In genomic region chr6:117482240-117483003, GRCh38 we compare ENCODE assay signal across 8 cellular contexts. TPM values are rescaled to one million over a fixed set of nuclear protein-coding genes. Genes with fewer than 3 reads are reported as not detected.
A peak's percentile ranks its signal among the peaks of the same experiment; 100 is the strongest.
DNase-seq lines count a peak whose midpoint lies in the region; ATAC-seq and TF ChIP-seq lines count a peak whose summit lies in the region.

Gene DCBLD1, plus strand, starts transcription at chr6:117482674. Its CDS starts 108 bp downstream, at chr6:117482782.

- peak; percentile 35 to 70 (median 47) for DNase-seq in CD4-positive, CD25-positive, alpha-beta regulatory T cell
- DNase-seq in activated T-cell treated with anti-CD3 and anti-CD28 coated beads, Interleukin-2, amount 50 U/mL, for 48 hours = peak; percentile 69 to 73
- DNase-seq in esophagus muscularis mucosa (ENCODE audit: extremely low spot score) = no peak

- peaks cover 45% of the 10 kb centered on the region for H3K27me3 ChIP-seq in CD4-positive, CD25-positive, alpha-beta regulatory T cell (ENCODE audit: control insufficient read depth, insufficient read depth, low read length)
- H3K27me3 ChIP-seq in OCI-LY1 (ENCODE audit: insufficient read depth, low read length) (no peaks in the 10 kb centered on the region), esophagus muscularis mucosa (no peaks in the 10 kb centered on the region), muscle layer of colon (ENCODE audit: control insufficient read depth in 1 of 2, insufficient read depth in 2 of 2, low read length in 2 of 2) (no peaks in the 10 kb centered on the region)

- peaks cover 0 to 1% (median 0%) of the 10 kb centered on the region in 7 donors for H3K9me3 Mint-ChIP-seq in CD4-positive, CD25-positive, alpha-beta regulatory T cell
- no peaks in the 10 kb centered on the region for H3K9me3 Mint-ChIP-seq in stimulated activated naive CD8-positive, alpha-beta T cell treated with anti-CD3 and anti-CD28 coated beads, Interleukin-15, Interleukin-2, amounts not matched to agents 100 ng/mL and 50 ng/mL, for 24 hours

- peaks cover 0 to 20% (median 10%) of the 10 kb centered on the region in 4 donors for H3K4me1 Mint-ChIP-seq in CD4-positive, CD25-positive, alpha-beta regulatory T cell
- peaks cover 19% of the 10 kb centered on the region for H3K4me1 Mint-ChIP-seq in stimulated activated naive CD8-positive, alpha-beta T cell treated with anti-CD3 and anti-CD28 coated beads, Interleukin-15, Interleukin-2, amounts not matched to agents 100 ng/mL and 50 ng/mL, for 24 hours (ENCODE audit: low read depth)

- TF ChIP-seq EP300 in esophagus muscularis mucosa (IDR thresholded peaks at IDR 0.05) = no peak

- TF ChIP-seq POLR2A in esophagus muscularis mucosa (IDR thresholded peaks at IDR 0.05; ENCODE audit: low read depth) = no peak

- no peaks in the 10 kb centered on the region for H3K9me2 ChIP-seq in OCI-LY1 (ENCODE audit: low read depth, low read length)

- peak; percentile 56 to 72 for ATAC-seq in CD4-positive, CD25-positive, alpha-beta regulatory T cell (ENCODE audit: low read depth in 2 of 2)
- ATAC-seq in GM19372 (IDR thresholded peaks at IDR 0.05; ENCODE audit: low read depth, unreplicated experiment) = peak; percentile 68
- ATAC-seq in HG03457 (IDR thresholded peaks at IDR 0.05; ENCODE audit: unreplicated experiment) = peak; percentile 74

- no peaks in the 10 kb centered on the region for H3K36me3 ChIP-seq in CD4-positive, CD25-positive, alpha-beta regulatory T cell (ENCODE audit: control insufficient read depth, insufficient read depth, low read length)
- 0 out of 2 replicates have a peak, but pooled peaks cover 6% of the 10 kb centered on the region for H3K36me3 ChIP-seq in OCI-LY1 (ENCODE audit: insufficient read depth, low read length)
- H3K36me3 ChIP-seq in esophagus muscularis mucosa = no peaks in the 10 kb centered on the region
- H3K36me3 ChIP-seq in muscle layer of colon (ENCODE audit: insufficient read depth, low read length) = no peaks in the 10 kb centered on the region

- H3K36me3 Mint-ChIP-seq in CD4-positive, CD25-positive, alpha-beta regulatory T cell = no peaks in the 10 kb centered on the region
- no peaks in the 10 kb centered on the region for H3K36me3 Mint-ChIP-seq in stimulated activated naive CD8-positive, alpha-beta T cell treated with anti-CD3 and anti-CD28 coated beads, Interleukin-15, Interleukin-2, amounts not matched to agents 100 ng/mL and 50 ng/mL, for 24 hours (ENCODE audit: low read depth)

- peak within 1 kb of the TSS in 2 of 3 donors; percentile 55 to 81 for H3K27ac Mint-ChIP-seq in CD4-positive, CD25-positive, alpha-beta regulatory T cell
- H3K27ac Mint-ChIP-seq in stimulated activated naive CD8-positive, alpha-beta T cell treated with anti-CD3 and anti-CD28 coated beads, Interleukin-15, Interleukin-2, amounts not matched to agents 100 ng/mL and 50 ng/mL, for 24 hours = peak within 1 kb of the TSS; percentile 88

- H3K27ac ChIP-seq in CD4-positive, CD25-positive, alpha-beta regulatory T cell (ENCODE audit: insufficient read depth, low read length, poor library complexity, severe bottlenecking) = no peak within 1 kb of the TSS
- peak within 1 kb of the TSS; percentile 36 for H3K27ac ChIP-seq in OCI-LY1 (ENCODE audit: low read depth, low read length, poor library complexity, severe bottlenecking)
- H3K27ac ChIP-seq in esophagus muscularis mucosa (replicated peaks in 1 of 4) = peak within 1 kb of the TSS; percentile 82 to 88 (median 86)
- peak within 1 kb of the TSS; percentile 35 for H3K27ac ChIP-seq in muscle layer of colon (ENCODE audit: low read depth, low read length)

- H3K9me3 ChIP-seq in CD4-positive, CD25-positive, alpha-beta regulatory T cell (ENCODE audit: control insufficient read depth in 2 of 2, low read length in 2 of 2) = no peaks in the 10 kb centered on the region
- H3K9me3 ChIP-seq in OCI-LY1 (ENCODE audit: low read length) (no peaks in the 10 kb centered on the region), esophagus muscularis mucosa (no peaks in the 10 kb centered on the region), muscle layer of colon (ENCODE audit: low read length) (no peaks in the 10 kb centered on the region)

- WGBS in esophagus muscularis mucosa = 0% methylated on average over 9 of the region's 96 CpGs

- intact Hi-C loops in esophagus muscularis mucosa (cut with DNase I) = no loop called here

- peaks cover 75% of the 10 kb centered on the region for H3K27me3 Mint-ChIP-seq in CD4-positive, CD25-positive, alpha-beta regulatory T cell
- peaks cover 56% of the 10 kb centered on the region for H3K27me3 Mint-ChIP-seq in stimulated activated naive CD8-positive, alpha-beta T cell treated with anti-CD3 and anti-CD28 coated beads, Interleukin-15, Interleukin-2, amounts not matched to agents 100 ng/mL and 50 ng/mL, for 24 hours

- no peaks in the 10 kb centered on the region for H4K20me1 ChIP-seq in OCI-LY1 (ENCODE audit: insufficient read depth, low read length)

- H2AFZ ChIP-seq in OCI-LY1 (ENCODE audit: low read length) = peak within 1 kb of the TSS; percentile 2; the same call in 1 of the 2 replicates

- H3K4me3 ChIP-seq in CD4-positive, CD25-positive, alpha-beta regulatory T cell (ENCODE audit: low read depth, low read length) = peak within 1 kb of the TSS; percentile 81
- peak within 1 kb of the TSS; percentile 80 for H3K4me3 ChIP-seq in OCI-LY1 (ENCODE audit: low read depth, low read length, poor library complexity, severe bottlenecking)
- peak within 1 kb of the TSS; percentile 70 to 84 (median 82) for H3K4me3 ChIP-seq in esophagus muscularis mucosa
- H3K4me3 ChIP-seq in muscle layer of colon (ENCODE audit: low read depth in 1 of 2, low read length in 2 of 2) = peak within 1 kb of the TSS; percentile 68 to 83

- H3K9ac ChIP-seq in OCI-LY1 (ENCODE audit: low read length) (peak within 1 kb of the TSS; percentile 82), muscle layer of colon (ENCODE audit: low read length) (peak within 1 kb of the TSS; percentile 50)

- TF ChIP-seq CTCF in OCI-LY1 (IDR thresholded peaks at IDR 0.05; ENCODE audit: low read length) = no peak
- TF ChIP-seq CTCF in esophagus muscularis mucosa (IDR thresholded peaks at IDR 0.05) = no peak

- no peaks in the 10 kb centered on the region for H3K79me2 ChIP-seq in OCI-LY1 (ENCODE audit: insufficient read depth, low read length)

- H3K4me2 ChIP-seq in OCI-LY1 (ENCODE audit: low read length) = peak within 1 kb of the TSS; percentile 74

- H3F3A ChIP-seq in OCI-LY1 (ENCODE audit: insufficient read depth, low read length) = no peaks in the 10 kb centered on the region

- H3K4me3 Mint-ChIP-seq in CD4-positive, CD25-positive, alpha-beta regulatory T cell = peak within 1 kb of the TSS; percentile 87 to 95 (median 89)
- H3K4me3 Mint-ChIP-seq in stimulated activated naive CD8-positive, alpha-beta T cell treated with anti-CD3 and anti-CD28 coated beads, Interleukin-15, Interleukin-2, amounts not matched to agents 100 ng/mL and 50 ng/mL, for 24 hours = peak within 1 kb of the TSS; percentile 90

- H3K4me1 ChIP-seq in CD4-positive, CD25-positive, alpha-beta regulatory T cell (ENCODE audit: control insufficient read depth, insufficient read depth, low read length, poor library complexity, severe bottlenecking) = peaks cover 24% of the 10 kb centered on the region
- H3K4me1 ChIP-seq in OCI-LY1 (ENCODE audit: insufficient read depth, low read length, severe bottlenecking) = peaks cover 27% of the 10 kb centered on the region
- peaks cover 15 to 28% (median 21%) of the 10 kb centered on the region in 4 donors for H3K4me1 ChIP-seq in esophagus muscularis mucosa
- no peaks in the 10 kb centered on the region for H3K4me1 ChIP-seq in muscle layer of colon (ENCODE audit: insufficient read depth, low read length)

RNA-seq across cellular contexts. Expression of gene DCBLD1, which starts in this region (rescaled TPM):
- 1.3 TPM for total RNA-seq in CD4-positive, CD25-positive, alpha-beta regulatory T cell
- polyA plus RNA-seq in CD4-positive, CD25-positive, alpha-beta regulatory T cell = 1 to 10 TPM; 2.9 to 5.5 (median 3.4) TPM
- 10 to 100 TPM in 2 of 4 donors, 1 to 10 TPM in 2; 3.8 to 11.6 (median 7.9) TPM for total RNA-seq in esophagus muscularis mucosa
